10 cellular contexts compared by ENCODE assay signal in genomic region chr15:24761704-24762302, GRCh38.
DNase-seq lines count a peak whose midpoint lies in the region; TF ChIP-seq lines count a peak whose summit lies in the region.
"Had no signal": no experiment of that assay in that cellular context is flagged by ENCODE, and none has a peak within 500 bp of the region (broad histone marks: within the 10 kb centered on the region; RNA-seq: fewer than 3 reads in every experiment).

No MANE protein-coding gene starts in this region.

- no peak overlapping the region for H3K4me3 Mint-ChIP-seq in mesothelial cell of epicardium

- in situ Hi-C loops in Caki2 (cut with HindIII; ENCODE audit: low pct_unique_long_range_greater_than_20kb, low sequenced_read_pairs), result no loop called here
- in situ Hi-C loops in T47D (cut with HindIII; ENCODE audit: low pct_unique_long_range_greater_than_20kb, low sequenced_read_pairs), result no loop called here

- H3K4me1 Mint-ChIP-seq in mesothelial cell of epicardium, result no peaks in the 10 kb centered on the region

- no peak overlapping the region for H3K27ac Mint-ChIP-seq in mesothelial cell of epicardium

- H3K27me3 Mint-ChIP-seq in mesothelial cell of epicardium (ENCODE audit: low read depth), result peaks cover 10% of the 10 kb centered on the region

- TF ChIP-seq CTCF in LNCAP (IDR thresholded peaks at IDR 0.05) (peak; percentile 72), mesothelial cell of epicardium (IDR thresholded peaks at IDR 0.05; ENCODE audit: unreplicated experiment) (peak; percentile 38)

- H3K9me3 Mint-ChIP-seq in mesothelial cell of epicardium, result peaks cover 34% of the 10 kb centered on the region

- H3K36me3 Mint-ChIP-seq in mesothelial cell of epicardium, result no peaks in the 10 kb centered on the region

- DNase-seq in Caki2 (ENCODE audit: low read depth) (peak; percentile 4), T47D (ENCODE audit: low read depth in 1 of 2, low spot score in 1 of 2) (peak; percentile 27 to 38), mesothelial cell of epicardium (ENCODE audit: low spot score in 2 of 2, unreplicated experiment in 2 of 2) (no peak), activated gamma-delta T cell treated with Interleukin-2 at 50 U/mL for 16 hours (no peak), A172 (ENCODE audit: low spot score) (no peak), NCI-H345 treated with DMSO at 0.1 percent for 48 hours (lab: John Stamatoyannopoulos, UW; ENCODE audit: unreplicated experiment) (no peak)
- no peak for DNase-seq in stimulated activated CD8-positive, alpha-beta memory T cell treated with anti-CD3 and anti-CD28 coated beads, Interleukin-4, amount 100 ng/mL, for 48 hours
- DNase-seq: activated CD8-positive, alpha-beta memory T cell treated with anti-CD3 and anti-CD28 coated beads, Interleukin-2, amount 50 U/mL, for 4 hours; NCI-H526 treated with DMSO at 0.1 percent for 48 hours had no signal

Comparison
In these comparisons a context has a peak if more than half of its experiments do, and no peak if none do; other contexts are left out.
1. DNase-seq: peak in Caki2 (single experiment) and T47D (2 of 2); none in mesothelial cell of epicardium (0 of 2), activated gamma-delta T cell treated with Interleukin-2 at 50 U/mL for 16 hours (single experiment), A172 (single experiment), stimulated activated CD8-positive, alpha-beta memory T cell treated with anti-CD3 and anti-CD28 coated beads, Interleukin-4, amount 100 ng/mL, for 48 hours (single experiment) and NCI-H345 treated with DMSO at 0.1 percent for 48 hours (single experiment).